In the genomic region with DNA sequence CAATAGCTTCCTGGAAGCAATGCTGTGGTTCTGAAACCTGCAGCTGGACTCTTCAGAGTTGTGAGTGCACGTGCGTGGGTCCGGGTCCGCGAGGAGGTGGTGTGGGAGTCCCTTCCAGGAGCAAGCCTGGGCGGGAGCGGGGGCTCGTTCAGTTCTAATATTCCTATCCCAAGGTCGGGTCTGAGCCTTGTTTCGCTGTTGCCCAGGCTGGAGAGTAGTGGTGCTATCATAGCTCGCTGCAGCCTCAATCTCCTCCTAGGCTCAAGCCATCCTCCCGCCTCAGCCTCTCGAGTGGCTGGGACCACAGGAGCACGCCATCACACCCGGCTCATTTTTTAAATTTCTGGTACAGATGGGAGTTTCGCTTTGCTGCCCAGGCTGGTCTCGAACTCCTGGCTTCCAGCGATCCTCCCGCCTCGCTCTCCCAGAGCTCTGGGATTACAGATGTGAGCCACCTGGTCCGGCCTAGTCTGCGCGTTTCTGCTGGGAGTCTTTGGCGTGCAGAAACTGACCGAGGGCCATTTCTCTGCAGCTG, we compare ENCODE assay signal across 1 cellular context.
TF ChIP-seq lines count a peak whose summit lies in the region.

No MANE protein-coding gene starts in this region.

TF ChIP-seq in K562, 482 proteins besides CTCF, POLR2A, EP300 and RAD21:
- no peak for TF ChIP-seq DPF2 (IDR thresholded peaks at IDR 0.05)
- TF ChIP-seq EGR1 (conservative IDR thresholded peaks at IDR 0.05) = 0 out of 2 replicates have a peak, but pooled peaks have one; percentile 24
